27 cellular contexts compared by ENCODE assay signal in the genomic region with DNA sequence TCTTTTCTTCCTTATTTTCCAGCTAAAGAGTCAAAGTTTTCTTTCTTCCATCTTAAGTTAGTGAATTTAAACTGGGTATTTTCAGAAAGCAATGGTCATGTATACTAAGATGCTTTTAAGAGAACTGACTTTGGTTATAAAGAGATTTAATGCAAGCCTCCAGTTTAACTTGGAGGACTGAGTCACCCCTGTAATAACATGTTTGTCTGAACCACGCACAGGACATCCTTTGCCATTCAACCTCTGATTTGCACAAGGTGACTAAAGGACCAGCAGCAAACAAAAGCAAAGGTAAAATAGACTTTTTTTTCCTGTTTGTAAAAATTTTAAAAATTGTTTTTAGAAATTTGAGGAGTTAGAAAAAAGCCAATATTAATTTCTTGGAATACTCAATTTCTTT. TPM values are rescaled to one million over a fixed set of nuclear protein-coding genes. Genes with fewer than 3 reads are reported as not detected.
DNase-seq lines count a peak whose midpoint lies in the region; ATAC-seq, FAIRE-seq and TF ChIP-seq lines count a peak whose summit lies in the region.
"Had no signal": no experiment of that assay in that cellular context is flagged by ENCODE, and none has a peak within 500 bp of the region (broad histone marks: within the 10 kb centered on the region; RNA-seq: fewer than 3 reads in every experiment).

No MANE protein-coding gene starts in this region.

- dilution Hi-C loops in mammary epithelial cell (cut with HindIII; ENCODE audit: low sequenced_read_pairs), result no loop called here

- in situ Hi-C loops in mammary epithelial cell (cut with MboI; ENCODE audit: low sequenced_read_pairs in 2 of 2), result no loop called here

- ATAC-seq in HG02759 (IDR thresholded peaks at IDR 0.05; ENCODE audit: unreplicated experiment), result no peak
- ATAC-seq: A549, GM12878 had no signal

- H3K4me2 ChIP-seq in mammary epithelial cell (ENCODE audit: insufficient read depth, low read depth, low read length), result peak overlapping the region; percentile 21
- H3K4me2 ChIP-seq: A549; BLaER1 treated with 17β-estradiol and CSF1 and Interleukin-3, amounts not matched to agents 10 nM and 100 nM had no signal

- no peaks in the 10 kb centered on the region for H3K36me3 Mint-ChIP-seq in MCF 10A (ENCODE audit: insufficient read depth, unreplicated experiment)
- H3K36me3 Mint-ChIP-seq: CD14-positive monocyte had no signal

- WGBS in mammary epithelial cell (ENCODE audit: low coverage, missing lambda C conversion rate), result 14% methylated on average over 1 of the region's 1 CpG

- intact Hi-C loops in mammary epithelial cell (cut with micrococcal nuclease), result no loop called here
- intact Hi-C loops in MCF 10A (cut with micrococcal nuclease), result no loop called here

- H3K36me3 ChIP-seq in mammary epithelial cell (ENCODE audit: insufficient read depth, low read length), result no peaks in the 10 kb centered on the region
- H3K36me3 ChIP-seq: BE2C; BLaER1 treated with 17β-estradiol and CSF1 and Interleukin-3, amounts not matched to agents 10 nM and 100 nM had no signal

- DNase-seq in mammary epithelial cell (peak; percentile 40), MCF 10A (ENCODE audit: unreplicated experiment) (no peak), dermis blood vessel endothelial cell (peak; percentile 13), renal cortical epithelial cell (ENCODE audit: low read depth) (peak; percentile 6), HTR-8/SVneo (ENCODE audit: insufficient read length, low spot score) (no peak), NCI-H2227 treated with DMSO at 0.1 percent for 48 hours (lab: John Stamatoyannopoulos, UW) (no peak)
- DNase-seq: 8988T; ACHN; AML-193; BE2C; CD4-positive, alpha-beta T cell; CD8-positive, alpha-beta memory T cell; DMS 273 treated with DMSO at 0.1 percent for 48 hours; DND-41; EL; GDM1; GM23248; H7; HCEC 1CT had no signal

- peaks cover 8% of the 10 kb centered on the region for H3K9me3 Mint-ChIP-seq in MCF 10A (ENCODE audit: unreplicated experiment)
- H3K9me3 Mint-ChIP-seq: CD4-positive, alpha-beta T cell had no signal

- no peak overlapping the region for H3K9ac ChIP-seq in mammary epithelial cell (ENCODE audit: insufficient read depth, low read length)
- H3K9ac ChIP-seq: BLaER1 treated with 17β-estradiol and CSF1 and Interleukin-3, amounts not matched to agents 10 nM and 100 nM; GM23248 had no signal

- no peak overlapping the region for H2AFZ ChIP-seq in mammary epithelial cell (ENCODE audit: low read depth, low read length)
- H2AFZ ChIP-seq: GM23248 had no signal

- TF ChIP-seq CTCF in mammary epithelial cell (conservative IDR thresholded peaks at IDR 0.05 in 1 of 2, IDR thresholded peaks at IDR 0.05 in 1 of 2; ENCODE audit: extremely low read depth in 1 of 2, insufficient read depth in 1 of 2, low read depth in 1 of 2, low read length in 2 of 2) (no peak), MCF 10A (IDR thresholded peaks at IDR 0.05; ENCODE audit: unreplicated experiment) (no peak)

- peaks cover 33% of the 10 kb centered on the region for H3K4me1 ChIP-seq in mammary epithelial cell (ENCODE audit: insufficient read depth, low read length)
- H3K4me1 ChIP-seq: BE2C had no signal

- no peak overlapping the region for H3K27ac Mint-ChIP-seq in MCF 10A (ENCODE audit: low read depth, unreplicated experiment)
- H3K27ac Mint-ChIP-seq: CD14-positive monocyte; CD4-positive, alpha-beta T cell; CD8-positive, alpha-beta memory T cell had no signal

- CTCF ChIA-PET in mammary epithelial cell (lab: Charles Lee; ENCODE audit: low non-redundant PET), result no interaction called here
- CTCF ChIA-PET in MCF 10A (lab: Yijun Ruan, JAX), result interaction anchor here (1.1 to 2.2 kb wide), 2 partner anchors 17 to 48 kb away, joined by 3 to 11 read pairs; no protein-coding TSS in a partner anchor

- no peaks in the 10 kb centered on the region for H3K9me3 ChIP-seq in mammary epithelial cell (replicated peaks; ENCODE audit: insufficient read depth, low read length)
- H3K9me3 ChIP-seq: A549, BE2C had no signal

- POLR2A ChIA-PET in MCF 10A (lab: Yijun Ruan, JAX), result interaction anchor here (0.7 kb wide), 1 partner anchor 99 kb away, joined by 3 read pairs; the partner anchor contains the start of gene WASL

- no peak overlapping the region for H3K27ac ChIP-seq in mammary epithelial cell (ENCODE audit: insufficient read depth, low read depth, low read length)
- H3K27ac ChIP-seq: A549; BLaER1 treated with 17β-estradiol and CSF1 and Interleukin-3, amounts not matched to agents 10 nM and 100 nM; GM23248 had no signal

- no peak overlapping the region for H3K4me3 ChIP-seq in mammary epithelial cell (replicated peaks in 1 of 3; ENCODE audit: insufficient read depth in 1 of 3, low read depth in 2 of 3, low read length in 3 of 3)
- H3K4me3 ChIP-seq: A549; BLaER1 treated with 17β-estradiol and CSF1 and Interleukin-3, amounts not matched to agents 10 nM and 100 nM; GM12878; GM23248 had no signal

- FAIRE-seq in HTR-8/SVneo (lab: Jason Lieb, UNC), result no peak
- FAIRE-seq: A549, D721Med, GM12878, GM19239, H1 had no signal

- BruUV-seq in mammary epithelial cell (replicated peaks; lab: Mats Ljungman, UMichigan) (no TSS peak), MCF 10A (replicated peaks; lab: Mats Ljungman, UMichigan) (no TSS peak)

- H3K79me2 ChIP-seq in mammary epithelial cell (ENCODE audit: insufficient read depth, low read length), result no peaks in the 10 kb centered on the region

- H3K27me3 Mint-ChIP-seq in MCF 10A (ENCODE audit: insufficient read depth, unreplicated experiment), result no peaks in the 10 kb centered on the region

- peaks cover 14% of the 10 kb centered on the region for H3K4me1 Mint-ChIP-seq in MCF 10A (ENCODE audit: insufficient read depth, unreplicated experiment)
- H3K4me1 Mint-ChIP-seq: CD14-positive monocyte; CD8-positive, alpha-beta memory T cell had no signal

- no peaks in the 10 kb centered on the region for H3K27me3 ChIP-seq in mammary epithelial cell (ENCODE audit: insufficient read depth, low read length)
- H3K27me3 ChIP-seq: BE2C; BLaER1 treated with 17β-estradiol and CSF1 and Interleukin-3, amounts not matched to agents 10 nM and 100 nM had no signal

- H4K20me1 ChIP-seq in mammary epithelial cell (ENCODE audit: insufficient read depth, low read length), result no peaks in the 10 kb centered on the region
- H4K20me1 ChIP-seq: BLaER1 treated with 17β-estradiol and CSF1 and Interleukin-3, amounts not matched to agents 10 nM and 100 nM had no signal

- H3K4me3 Mint-ChIP-seq in MCF 10A (ENCODE audit: unreplicated experiment), result no peak overlapping the region
- H3K4me3 Mint-ChIP-seq: CD14-positive monocyte; CD4-positive, alpha-beta T cell; CD8-positive, alpha-beta memory T cell had no signal

RNA-seq across cellular contexts. Expression of gene HYAL4, which starts 2.9 kb away (rescaled TPM):
- total RNA-seq in mammary epithelial cell, result 1 to 10 TPM in 1 of 2 donors, under 1 TPM in 1; 0.45 to 2.2 TPM
- polyA plus RNA-seq in mammary epithelial cell, result 0.87 TPM
- 2.8 TPM for polyA minus RNA-seq in mammary epithelial cell
- not detected in 2 replicates for total RNA-seq in MCF 10A (2022)
- 0.33 TPM in 1 of 2 replicates, not detected in the other for total RNA-seq in dermis blood vessel endothelial cell
- total RNA-seq in renal cortical epithelial cell, result not detected in 2 replicates
- total RNA-seq: CD8-positive, alpha-beta memory T cell; GM23248; H1; H7 had no signal
- polyA plus RNA-seq: CD14-positive monocyte; CD8-positive, alpha-beta memory T cell; GM23248; H1 had no signal

Comparison
In these comparisons a context has a peak if more than half of its experiments do, and no peak if none do; other contexts are left out.
1. DNase-seq: peak in mammary epithelial cell (single experiment), dermis blood vessel endothelial cell (single experiment) and renal cortical epithelial cell (single experiment); none in MCF 10A (single experiment), HTR-8/SVneo (single experiment) and NCI-H2227 treated with DMSO at 0.1 percent for 48 hours (single experiment).